In genomic region chr21:29018540-29018939, GRCh38 we compare ENCODE assay signal across 8 cellular contexts. TPM values are rescaled to one million over a fixed set of nuclear protein-coding genes. Genes with fewer than 3 reads are reported as not detected.
DNase-seq lines count a peak whose midpoint lies in the region; ATAC-seq and TF ChIP-seq lines count a peak whose summit lies in the region.

No MANE protein-coding gene starts in this region.

- peak overlapping the region; percentile 93 for H3K4me3 ChIP-seq in AG04450 (ENCODE audit: low read depth, low read length)
- H3K4me3 ChIP-seq in KMS-11 (IDR thresholded peaks at IDR 0.05; ENCODE audit: insufficient read depth, low read depth, low read length), result peak overlapping the region; percentile 44
- peak overlapping the region; percentile 87 for H3K4me3 ChIP-seq in brain microvascular endothelial cell (ENCODE audit: low read depth, low read length)
- H3K4me3 ChIP-seq in lower lobe of right lung, result peak overlapping the region; percentile 99
- H3K4me3 ChIP-seq in vagina, result peak overlapping the region; percentile 57 to 69

- DNase-seq in AG04450 (ENCODE audit: low read depth, low spot score) (no peak), brain microvascular endothelial cell (no peak), lower lobe of right lung (no peak), vagina (ENCODE audit: extremely low spot score in 2 of 2) (no peak), HuH-7.5 (ENCODE audit: low spot score) (no peak), NOMO-1 treated with dmso at 0.1 percent for 144 hours (lab: John Stamatoyannopoulos, UW; ENCODE audit: unreplicated experiment) (no peak)

- POLR2A ChIA-PET in AG04450 (lab: Yijun Ruan, JAX), result interaction anchor here (0.6 to 1.6 kb wide), 3 partner anchors 16 to 243 kb away, joined by 3 to 8 read pairs (median 3); no protein-coding TSS in a partner anchor

- H3K4me1 ChIP-seq in KMS-11 (ENCODE audit: low read depth, poor library complexity, severe bottlenecking) (peaks cover 14% of the 10 kb centered on the region), lower lobe of right lung (peaks cover 15% of the 10 kb centered on the region), vagina (peaks cover 19% of the 10 kb centered on the region)

- TF ChIP-seq CTCF in AG04450 (IDR thresholded peaks at IDR 0.05; ENCODE audit: low read depth, low read length), result no peak
- no peak for TF ChIP-seq CTCF in KMS-11 (conservative IDR thresholded peaks at IDR 0.05; ENCODE audit: low read depth, low read length)
- no peak for TF ChIP-seq CTCF in brain microvascular endothelial cell (IDR thresholded peaks at IDR 0.05; ENCODE audit: low read depth, low read length, missing control alignments)
- no peak for TF ChIP-seq CTCF in lower lobe of right lung (IDR thresholded peaks at IDR 0.05)
- TF ChIP-seq CTCF in vagina (IDR thresholded peaks at IDR 0.05), result no peak

- H3K9me3 ChIP-seq in AG04450 (ENCODE audit: control insufficient read depth, insufficient read depth, low read length) (no peaks in the 10 kb centered on the region), lower lobe of right lung (no peaks in the 10 kb centered on the region), vagina (no peaks in the 10 kb centered on the region)

- in situ Hi-C loops in brain microvascular endothelial cell (cut with HindIII; ENCODE audit: low pct_ligation_motif_present, low sequenced_read_pairs), result no loop called here

- ATAC-seq in GM19372 (IDR thresholded peaks at IDR 0.05; ENCODE audit: low read depth, unreplicated experiment) (peak; percentile 4), lower lobe of right lung (peak; percentile 43 to 61)

- H3K27me3 ChIP-seq in AG04450 (ENCODE audit: control insufficient read depth, insufficient read depth, low read length), result no peaks in the 10 kb centered on the region
- H3K27me3 ChIP-seq in KMS-11 (ENCODE audit: insufficient read depth, low read depth), result no peaks in the 10 kb centered on the region
- H3K27me3 ChIP-seq in brain microvascular endothelial cell (replicated peaks), result no peaks in the 10 kb centered on the region
- no peaks in the 10 kb centered on the region for H3K27me3 ChIP-seq in lower lobe of right lung (ENCODE audit: low read depth)
- H3K27me3 ChIP-seq in vagina, result no peaks in the 10 kb centered on the region

- no peaks in the 10 kb centered on the region for H4K20me1 ChIP-seq in KMS-11 (ENCODE audit: insufficient read depth)

- no peak for TF ChIP-seq POLR2A in vagina (IDR thresholded peaks at IDR 0.05)

- peak overlapping the region; percentile 94 for H3K9ac ChIP-seq in KMS-11

- peak overlapping the region; percentile 97 for H3K4me2 ChIP-seq in KMS-11

- H3K36me3 ChIP-seq in KMS-11 (ENCODE audit: insufficient read depth) (no peaks in the 10 kb centered on the region), brain microvascular endothelial cell (replicated peaks) (no peaks in the 10 kb centered on the region), lower lobe of right lung (no peaks in the 10 kb centered on the region), vagina (no peaks in the 10 kb centered on the region)

- H3K27ac ChIP-seq in AG04450 (ENCODE audit: low read depth, low read length) (peak overlapping the region; percentile 52), KMS-11 (peak overlapping the region; percentile 72), brain microvascular endothelial cell (peak overlapping the region; percentile 88), lower lobe of right lung (peak overlapping the region; percentile 94), vagina (peak overlapping the region; percentile 42)

- intact Hi-C loops in lower lobe of right lung (cut with DNase I) (no loop called here), vagina (cut with DNase I) (no loop called here)

- H3K79me2 ChIP-seq in KMS-11 (ENCODE audit: insufficient read depth, low read depth), result peaks cover 17% of the 10 kb centered on the region

- H2AFZ ChIP-seq in KMS-11 (ENCODE audit: low read depth), result peak overlapping the region; percentile 91

- CTCF ChIA-PET in AG04450 (lab: Charles Lee), result no interaction called here

RNA-seq across cellular contexts. Expression of gene RWDD2B, which starts 0.6 kb away (rescaled TPM):
- 29.2 and 36.5 TPM in 2 replicates for polyA plus RNA-seq in AG04450 (2011; rRNA removed)
- polyA minus RNA-seq in AG04450 (2011; rRNA and poly(A)+ RNA removed), result 12.0 and 17.4 TPM in 2 replicates
- total RNA-seq in lower lobe of right lung, result 10.8 TPM
- 9.1 TPM for total RNA-seq in vagina

RNA-seq across cellular contexts. Expression of gene USP16, which starts 5.9 kb away (rescaled TPM):
- polyA plus RNA-seq in AG04450 (2011; rRNA removed), result 22.7 and 35.6 TPM in 2 replicates
- 12.3 and 19.4 TPM in 2 replicates for polyA minus RNA-seq in AG04450 (2011; rRNA and poly(A)+ RNA removed)
- total RNA-seq in lower lobe of right lung (33.4 TPM), vagina (22.8 TPM)

RNA-seq across cellular contexts. Expression of gene LTN1, which starts 25.9 kb away (rescaled TPM):
- 11.7 and 14.4 TPM in 2 replicates for polyA plus RNA-seq in AG04450 (2011; rRNA removed)
- polyA minus RNA-seq in AG04450 (2011; rRNA and poly(A)+ RNA removed), result 20.7 and 41.2 TPM in 2 replicates
- total RNA-seq in lower lobe of right lung (22.0 TPM), vagina (21.9 TPM)

RNA-seq across cellular contexts. Expression of gene CCT8, which starts 54.9 kb away (rescaled TPM):
- 188 and 265 TPM in 2 replicates for polyA plus RNA-seq in AG04450 (2011; rRNA removed)
- 92.7 and 145 TPM in 2 replicates for polyA minus RNA-seq in AG04450 (2011; rRNA and poly(A)+ RNA removed)
- total RNA-seq in lower lobe of right lung (111 TPM), vagina (81.3 TPM)

Comparison
In these comparisons a context has a peak if more than half of its experiments do, and no peak if none do; other contexts are left out.
1. H3K27ac ChIP-seq: peak in every context shown above with its lines; median percentile 94 in lower lobe of right lung; 88 in brain microvascular endothelial cell; 72 in KMS-11; 52 in AG04450; 42 in vagina.
2. H3K4me3 ChIP-seq: peak in every context shown above with its lines; median percentile 99 in lower lobe of right lung; 93 in AG04450; 87 in brain microvascular endothelial cell; 63 in vagina; 44 in KMS-11.